Comparison of ENCODE assay signal across 9 cellular contexts in genomic region chr2:190980630-190981214, GRCh38. TPM values are rescaled to one million over a fixed set of nuclear protein-coding genes. Genes with fewer than 3 reads are reported as not detected.
A peak's percentile ranks its signal among the peaks of the same experiment; 100 is the strongest.
DNase-seq lines count a peak whose midpoint lies in the region; ATAC-seq and TF ChIP-seq lines count a peak whose summit lies in the region.
"Had no signal": no experiment of that assay in that cellular context is flagged by ENCODE, and none has a peak within 500 bp of the region (broad histone marks: within the 10 kb centered on the region; RNA-seq: fewer than 3 reads in every experiment).

No MANE protein-coding gene starts in this region.

- H3K9me3 Mint-ChIP-seq in central memory CD8-positive, alpha-beta T cell, result no peaks in the 10 kb centered on the region
- no peaks in the 10 kb centered on the region for H3K9me3 Mint-ChIP-seq in progenitor cell of endocrine pancreas (ENCODE audit: low read depth)

- POLR2A ChIA-PET in SK-N-SH (lab: Yijun Ruan, JAX), result interaction anchor here (0.9 to 1.1 kb wide), 2 partner anchors 34 to 99 kb away, joined by 4 read pairs; partner anchors contain the start of gene STAT1

- ATAC-seq in SK-N-SH treated with all-trans-retinoic acid at 6 μM for 48 hours (no peak), HG03442 (IDR thresholded peaks at IDR 0.05; ENCODE audit: unreplicated experiment) (no peak)
- ATAC-seq in central memory CD8-positive, alpha-beta T cell (replicated peaks; ENCODE audit: extremely low read depth, poor library complexity, severe bottlenecking), result no peak

- no peak overlapping the region for H3K4me3 Mint-ChIP-seq in central memory CD8-positive, alpha-beta T cell
- H3K4me3 Mint-ChIP-seq in progenitor cell of endocrine pancreas (ENCODE audit: low read depth), result peak overlapping the region; percentile 35

- peaks cover 22% of the 10 kb centered on the region for H3F3A ChIP-seq in SK-N-SH (replicated peaks; ENCODE audit: insufficient read depth)

- in situ Hi-C loops in GM13976 (cut with MboI; ENCODE audit: low sequenced_read_pairs, unreplicated experiment), result no loop called here

- H3K9me3 ChIP-seq in SK-N-SH, result no peaks in the 10 kb centered on the region

- H3K4me2 ChIP-seq in SK-N-SH, result no peak overlapping the region

- H3K27me3 Mint-ChIP-seq in central memory CD8-positive, alpha-beta T cell, result no peaks in the 10 kb centered on the region
- H3K27me3 Mint-ChIP-seq in progenitor cell of endocrine pancreas, result no peaks in the 10 kb centered on the region

- H3K27me3 ChIP-seq in SK-N-SH (ENCODE audit: insufficient read depth), result no peaks in the 10 kb centered on the region

- peak overlapping the region; percentile 6 to 93; a peak in 3 of 4 replicates for H3K27ac ChIP-seq in SK-N-SH (ENCODE audit: low read depth in 2 of 2, low read length in 1 of 2)

- H3K4me3 ChIP-seq in SK-N-SH (ENCODE audit: low read depth in 2 of 2, low read length in 1 of 2), result no peak overlapping the region

- TF ChIP-seq RAD21 in SK-N-SH (IDR thresholded peaks at IDR 0.05; ENCODE audit: low read length), result no peak

- 97% methylated on average over 10 of the region's 10 CpGs for WGBS in SK-N-SH (ENCODE audit: low lambda C conversion rate)

- no peak overlapping the region for H2AFZ ChIP-seq in SK-N-SH (ENCODE audit: low read depth)

- H4K20me1 ChIP-seq in SK-N-SH (ENCODE audit: insufficient read depth), result no peaks in the 10 kb centered on the region

- DNase-seq in SK-N-SH (no peak), NCI-H2029 treated with DMSO at 0.1 percent for 48 hours (lab: John Stamatoyannopoulos, UW) (peak; percentile 83), progenitor cell of endocrine pancreas (ENCODE audit: low spot score, unreplicated experiment) (no peak), GM19240 (ENCODE audit: insufficient read length, low spot score) (no peak), GM13976 (ENCODE audit: low spot score) (no peak)
- no peak for DNase-seq in central memory CD8-positive, alpha-beta T cell (ENCODE audit: low spot score in 2 of 2)
- DNase-seq: effector memory CD4-positive, alpha-beta T cell had no signal

- CTCF ChIA-PET in SK-N-SH (lab: Yijun Ruan, JAX), result interaction anchor here (1.1 kb wide), 1 partner anchor 16 kb away, joined by 3 read pairs; no protein-coding TSS in a partner anchor

- H3K36me3 ChIP-seq in SK-N-SH (replicated peaks in 1 of 2; ENCODE audit: control insufficient read depth in 1 of 2, insufficient read depth in 2 of 2, low read length in 1 of 2), result peaks cover 70 to 99% of the 10 kb centered on the region in 2 experiments

- peaks cover 7% of the 10 kb centered on the region for H3K4me1 Mint-ChIP-seq in central memory CD8-positive, alpha-beta T cell
- peaks cover 28% of the 10 kb centered on the region for H3K4me1 Mint-ChIP-seq in progenitor cell of endocrine pancreas (ENCODE audit: low read depth)

- peaks cover 85% of the 10 kb centered on the region for H3K36me3 Mint-ChIP-seq in central memory CD8-positive, alpha-beta T cell (ENCODE audit: insufficient read depth)
- peaks cover 69% of the 10 kb centered on the region for H3K36me3 Mint-ChIP-seq in progenitor cell of endocrine pancreas (ENCODE audit: insufficient read depth)

- H3K9ac ChIP-seq in SK-N-SH, result no peak overlapping the region

- H3K4me1 ChIP-seq in SK-N-SH (ENCODE audit: control insufficient read depth in 1 of 2, insufficient read depth in 2 of 2, low read depth in 1 of 2, low read length in 1 of 2), result peaks cover 17 to 23% of the 10 kb centered on the region in 2 experiments

- no peak for TF ChIP-seq EP300 in SK-N-SH (IDR thresholded peaks at IDR 0.05; ENCODE audit: borderline replicate concordance in 1 of 2, low read depth in 1 of 2, low read length in 1 of 2)

- no peaks in the 10 kb centered on the region for H3K79me2 ChIP-seq in SK-N-SH (ENCODE audit: insufficient read depth)

- TF ChIP-seq CTCF in SK-N-SH (IDR thresholded peaks at IDR 0.05), result no peak
- no peak for TF ChIP-seq CTCF in progenitor cell of endocrine pancreas (IDR thresholded peaks at IDR 0.05; ENCODE audit: unreplicated experiment)
- no peak for TF ChIP-seq CTCF in GM13976 (IDR thresholded peaks at IDR 0.05; ENCODE audit: borderline replicate concordance, control extremely low read depth, extremely low read depth, insufficient read depth, missing control alignments)

- no peaks in the 10 kb centered on the region for H3K9me2 ChIP-seq in SK-N-SH

- H3K27ac Mint-ChIP-seq in central memory CD8-positive, alpha-beta T cell (ENCODE audit: low read depth), result peak overlapping the region; percentile 0
- H3K27ac Mint-ChIP-seq in progenitor cell of endocrine pancreas, result peak overlapping the region; percentile 96

TF ChIP-seq in SK-N-SH, 30 proteins besides CTCF, POLR2A, EP300 and RAD21:
- no peak for TF ChIP-seq NFIC (IDR thresholded peaks at IDR 0.05; ENCODE audit: borderline replicate concordance)
- TF ChIP-seq TCF12 (IDR thresholded peaks at IDR 0.05), result no peak
- TF ChIP-seq MEF2A (IDR thresholded peaks at IDR 0.05; ENCODE audit: borderline replicate concordance, low read depth), result no peak
- no peak for TF ChIP-seq MAX (IDR thresholded peaks at IDR 0.05; ENCODE audit: low read depth)
- no peak for TF ChIP-seq CHD2 (IDR thresholded peaks at IDR 0.05; ENCODE audit: low read length, partially characterized antibody)
- no peak for TF ChIP-seq SMC3 (IDR thresholded peaks at IDR 0.05; ENCODE audit: low read depth, low read length)
- TF ChIP-seq EZH2phosphoT487 (IDR thresholded peaks at IDR 0.05; ENCODE audit: borderline replicate concordance, low read depth), result no peak
- TF ChIP-seq SIN3A (IDR thresholded peaks at IDR 0.05; ENCODE audit: borderline replicate concordance, low read depth, low read length), result no peak
- TF ChIP-seq NRF1 (IDR thresholded peaks at IDR 0.05; ENCODE audit: low read depth, low read length), result no peak
- TF ChIP-seq POLR2AphosphoS5 (IDR thresholded peaks at IDR 0.05; ENCODE audit: low read depth, low read length), result no peak
- TF ChIP-seq TEAD4 (IDR thresholded peaks at IDR 0.05; ENCODE audit: borderline replicate concordance, insufficient read depth), result no peak
- TF ChIP-seq USF2 (IDR thresholded peaks at IDR 0.05; ENCODE audit: borderline replicate concordance, low read depth, low read length), result no peak
- TF ChIP-seq GATA2 (CRISPR knock-in tag; IDR thresholded peaks at IDR 0.05), result no peak
- no peak for TF ChIP-seq GABPA (IDR thresholded peaks at IDR 0.05; ENCODE audit: low read depth)
- TF ChIP-seq RCOR1 (IDR thresholded peaks at IDR 0.05; ENCODE audit: low read length), result no peak
TF ChIP-seq in SK-N-SH: peak in this region for 0.

TF ChIP-seq in SK-N-SH treated with all-trans-retinoic acid at 6 μM for 48 hours, 23 proteins besides CTCF, POLR2A, EP300 and RAD21 (continues in another document):
- TF ChIP-seq CSDC2 (CRISPR knock-in tag; IDR thresholded peaks at IDR 0.05) (no peak), OSR1 (CRISPR knock-in tag; IDR thresholded peaks at IDR 0.05) (no peak), CREB5 (CRISPR knock-in tag; IDR thresholded peaks at IDR 0.05; ENCODE audit: low read depth) (no peak), ZNF8 (CRISPR knock-in tag; IDR thresholded peaks at IDR 0.05) (no peak), ZFP30 (CRISPR knock-in tag; IDR thresholded peaks at IDR 0.05) (no peak), ESRRG (CRISPR knock-in tag; IDR thresholded peaks at IDR 0.05) (no peak), TOX (CRISPR knock-in tag; IDR thresholded peaks at IDR 0.05; ENCODE audit: borderline replicate concordance) (no peak), TSHZ2 (CRISPR knock-in tag; IDR thresholded peaks at IDR 0.05) (no peak), TCF4 (CRISPR knock-in tag; IDR thresholded peaks at IDR 0.05; ENCODE audit: borderline replicate concordance) (no peak), PPARA (CRISPR knock-in tag; IDR thresholded peaks at IDR 0.05; ENCODE audit: borderline replicate concordance) (no peak), BACH2 (CRISPR knock-in tag; IDR thresholded peaks at IDR 0.05; ENCODE audit: borderline replicate concordance) (no peak), ISL1 (CRISPR knock-in tag; IDR thresholded peaks at IDR 0.05) (no peak), RARB (CRISPR knock-in tag; IDR thresholded peaks at IDR 0.05) (no peak), ZNF565 (CRISPR knock-in tag; conservative IDR thresholded peaks at IDR 0.05; ENCODE audit: low read depth) (no peak), ZFP3 (CRISPR knock-in tag; IDR thresholded peaks at IDR 0.05) (no peak)

RNA-seq across cellular contexts. Expression of gene STAT1, which starts 33.2 kb away (rescaled TPM):
- 22.1 and 26.9 TPM in 2 replicates for polyA plus RNA-seq in SK-N-SH (2012; rRNA removed)
- 25.8 and 27.2 TPM in 2 replicates for polyA plus RNA-seq in SK-N-SH (2012; cell fraction: cytosol; rRNA removed)
- polyA plus RNA-seq in SK-N-SH (2012; cell fraction: nucleus; rRNA removed), result 25.9 and 30.7 TPM in 2 replicates
- 264 and 274 TPM in 2 replicates for total RNA-seq in progenitor cell of endocrine pancreas
